ENCODE assay signal across 7 cellular contexts in genomic region chr6:39400026-39400425, GRCh38.
"Had no signal": no experiment of that assay in that cellular context is flagged by ENCODE, and none has a peak within 500 bp of the region (broad histone marks: within the 10 kb centered on the region; RNA-seq: fewer than 3 reads in every experiment).

No MANE protein-coding gene starts in this region.

- H3K9me3 ChIP-seq: HAP-1 had no signal

- H2AFZ ChIP-seq: GM23248, GM23338 had no signal

- H3K36me3 ChIP-seq: HAP-1 had no signal

- DNase-seq: GM23248, GOT3, H7, H9, HFFc6 had no signal

- H3K4me1 ChIP-seq: HAP-1 had no signal

- H3K4me2 ChIP-seq: GM23338 had no signal

- H3K4me3 ChIP-seq: GM23248, GM23338, HAP-1 had no signal

- H3K9ac ChIP-seq: GM23248 had no signal

- H3K27ac ChIP-seq: GM23248 had no signal
